In genomic region chr19:531009-531752, GRCh38 we compare ENCODE assay signal across 8 cellular contexts. TPM values are rescaled to one million over a fixed set of nuclear protein-coding genes. Genes with fewer than 3 reads are reported as not detected.
A peak's percentile ranks its signal among the peaks of the same experiment; 100 is the strongest.
DNase-seq lines count a peak whose midpoint lies in the region; ATAC-seq and TF ChIP-seq lines count a peak whose summit lies in the region.

No MANE protein-coding gene starts in this region.

- peaks cover 13 to 24% of the 10 kb centered on the region in 2 donors for H3K4me1 Mint-ChIP-seq in immature natural killer cell

- TF ChIP-seq POLR2A in breast epithelium (IDR thresholded peaks at IDR 0.05), result no peak

- no peaks in the 10 kb centered on the region for H3K9me3 Mint-ChIP-seq in immature natural killer cell

- ATAC-seq in HG02943 (IDR thresholded peaks at IDR 0.05; ENCODE audit: low read depth, unreplicated experiment), result peak; percentile 53

- peak overlapping the region; percentile 48 to 92 (median 84) for H3K27ac Mint-ChIP-seq in immature natural killer cell

- H3K27me3 ChIP-seq in breast epithelium, result peaks cover 0 to 6% of the 10 kb centered on the region in 2 donors

- H3K36me3 Mint-ChIP-seq in immature natural killer cell, result no peaks in the 10 kb centered on the region

- H3K27me3 Mint-ChIP-seq in immature natural killer cell (ENCODE audit: low read depth in 3 of 3), result peaks cover 2 to 11% (median 8%) of the 10 kb centered on the region in 3 donors

- peak overlapping the region; percentile 77 to 87 (median 84) for H3K4me3 Mint-ChIP-seq in immature natural killer cell

- H3K4me1 ChIP-seq in breast epithelium, result peaks cover 8 to 20% of the 10 kb centered on the region in 2 donors

- TF ChIP-seq CTCF in VCaP (conservative IDR thresholded peaks at IDR 0.05) (no peak), breast epithelium (IDR thresholded peaks at IDR 0.05) (no peak)

- H3K9me3 ChIP-seq in breast epithelium, result no peaks in the 10 kb centered on the region

- H3K4me3 ChIP-seq in breast epithelium, result peak overlapping the region; percentile 94 to 98 (median 98)

- H3K36me3 ChIP-seq in breast epithelium, result no peaks in the 10 kb centered on the region

- DNase-seq in NCI-H2081 (lab: John Stamatoyannopoulos, UW) (peak; percentile 81 to 83), NCI-H2081 treated with DMSO at 0.1 percent for 48 hours (lab: John Stamatoyannopoulos, UW) (no peak), NCI-H2107 (lab: John Stamatoyannopoulos, UW) (peak; percentile 66), breast epithelium (ENCODE audit: low spot score in 2 of 2) (peak; percentile 79), immature natural killer cell (peak; percentile 93 to 95 (median 94)), smooth muscle cell of the brain vasculature (ENCODE audit: low read depth, low spot score) (peak; percentile 62)

- H3K27ac ChIP-seq in VCaP, result peak overlapping the region; percentile 92
- peak overlapping the region; percentile 93 to 99 for H3K27ac ChIP-seq in breast epithelium

- intact Hi-C loops in breast epithelium (cut with DNase I; ENCODE audit: low total_unique reads), result no loop called here

RNA-seq across cellular contexts. Expression of gene CDC34, which starts 0.4 kb away (rescaled TPM):
- 10 to 100 TPM; 44.6 to 69.5 (median 49.3) TPM for total RNA-seq in breast epithelium
- 10 to 100 TPM; 40.6 to 57.7 (median 48.5) TPM for polyA plus RNA-seq in immature natural killer cell

RNA-seq across cellular contexts. Expression of gene GZMM, which starts 12.7 kb away (rescaled TPM):
- 1 to 10 TPM in 1 of 3 donors, under 1 TPM in 1, not detected in 1; 0.33 to 1.1 TPM for total RNA-seq in breast epithelium
- 100 to 1,000 TPM; 584 to 982 (median 652) TPM for polyA plus RNA-seq in immature natural killer cell

RNA-seq across cellular contexts. Expression of gene TPGS1, which starts 23.9 kb away (rescaled TPM):
- total RNA-seq in breast epithelium, result 10 to 100 TPM; 77.7 to 98.9 (median 77.7) TPM
- 10 to 100 TPM; 28.8 to 63.6 (median 37.0) TPM for polyA plus RNA-seq in immature natural killer cell

RNA-seq across cellular contexts. Expression of gene MADCAM1, which starts 34.9 kb away (rescaled TPM):
- under 1 TPM in 1 of 3 donors, not detected in 2; 0.66 TPM for total RNA-seq in breast epithelium
- polyA plus RNA-seq in immature natural killer cell, result under 1 TPM in 1 of 3 donors, not detected in 2; 0.30 TPM

RNA-seq across cellular contexts. Expression of gene BSG, which starts 41.2 kb away (rescaled TPM):
- 100 to 1,000 TPM; 270 to 515 (median 282) TPM for total RNA-seq in breast epithelium
- polyA plus RNA-seq in immature natural killer cell, result 100 to 1,000 TPM; 513 to 682 (median 576) TPM
